1 cellular context compared by ENCODE assay signal in the genomic region with DNA sequence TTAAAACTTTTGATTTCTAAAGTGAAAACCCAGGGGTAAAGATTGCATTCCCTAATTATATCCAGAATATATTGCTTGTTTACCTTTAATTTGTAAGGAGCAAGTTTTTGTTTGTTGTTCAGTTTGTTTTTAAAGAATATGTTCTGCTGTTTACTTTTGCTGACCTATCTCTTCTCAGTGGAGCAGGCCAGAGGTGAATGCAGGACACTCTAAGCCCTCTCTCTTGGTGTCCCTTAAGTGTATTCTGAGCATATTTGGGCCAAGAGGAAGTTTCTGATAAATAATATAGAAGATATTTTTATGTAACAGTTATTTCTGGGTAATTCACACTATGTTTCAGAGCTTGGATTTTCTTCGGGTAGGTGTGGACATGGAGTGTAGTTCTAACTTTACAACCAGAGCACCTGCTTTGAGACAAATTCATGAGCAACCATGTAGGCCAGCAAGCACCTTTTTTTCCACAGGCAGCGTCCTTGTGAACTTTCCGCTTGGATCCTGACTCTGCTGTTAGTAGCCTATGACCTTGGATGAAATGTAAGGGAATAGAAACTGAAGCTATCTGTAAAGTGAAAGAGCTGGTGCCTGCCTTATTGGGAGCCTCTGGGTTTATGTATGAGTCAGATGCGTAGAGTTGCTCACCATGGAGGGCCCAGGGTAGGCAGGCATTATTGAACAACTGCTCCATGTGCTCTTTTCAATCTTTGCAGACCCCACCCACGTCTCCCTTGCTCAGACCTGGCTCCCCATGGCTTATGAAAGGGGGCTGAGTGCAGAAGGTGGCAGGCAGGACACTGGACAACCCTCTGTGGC.
TF ChIP-seq lines count a peak whose summit lies in the region.

No MANE protein-coding gene starts in this region.

TF ChIP-seq in HCT116, 20 proteins besides CTCF, POLR2A, EP300 and RAD21 (continued from another document):
- TF ChIP-seq CBX3 (IDR thresholded peaks at IDR 0.05; ENCODE audit: low read depth): no peak
- TF ChIP-seq, protein P1, sequence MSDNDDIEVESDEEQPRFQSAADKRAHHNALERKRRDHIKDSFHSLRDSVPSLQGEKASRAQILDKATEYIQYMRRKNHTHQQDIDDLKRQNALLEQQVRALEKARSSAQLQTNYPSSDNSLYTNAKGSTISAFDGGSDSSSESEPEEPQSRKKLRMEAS (IDR thresholded peaks at IDR 0.05): no peak
- TF ChIP-seq JUND (IDR thresholded peaks at IDR 0.05): no peak
- no peak for TF ChIP-seq EGR1 (IDR thresholded peaks at IDR 0.05; ENCODE audit: low read depth)
- TF ChIP-seq TCF7L2 (IDR thresholded peaks at IDR 0.05; ENCODE audit: borderline replicate concordance, extremely low read depth, insufficient read depth, insufficient read length): no peak
- no peak for TF ChIP-seq CEBPB (IDR thresholded peaks at IDR 0.05; ENCODE audit: low read depth)
- no peak for TF ChIP-seq POLR2AphosphoS5 (IDR thresholded peaks at IDR 0.05; ENCODE audit: low read depth, low read length)
- TF ChIP-seq SIN3A (IDR thresholded peaks at IDR 0.05; ENCODE audit: low read depth): no peak
- no peak for TF ChIP-seq EZH2 (IDR thresholded peaks at IDR 0.05)
- no peak for TF ChIP-seq ZNF274 (IDR thresholded peaks at IDR 0.05; ENCODE audit: low read depth, low read length)
- no peak for TF ChIP-seq ZFX (IDR thresholded peaks at IDR 0.05)
TF ChIP-seq in HCT116: peak in this region for 0.
